Comparison of ENCODE assay signal across 20 cellular contexts in genomic region chr2:96842600-96842999, GRCh38. TPM values are rescaled to one million over a fixed set of nuclear protein-coding genes. Genes with fewer than 3 reads are reported as not detected.
A peak's percentile ranks its signal among the peaks of the same experiment; 100 is the strongest.
DNase-seq lines count a peak whose midpoint lies in the region; ATAC-seq and TF ChIP-seq lines count a peak whose summit lies in the region.
"Had no signal": no experiment of that assay in that cellular context is flagged by ENCODE, and none has a peak within 500 bp of the region (broad histone marks: within the 10 kb centered on the region; RNA-seq: fewer than 3 reads in every experiment).

No MANE protein-coding gene starts in this region.

- no peak overlapping the region for H3K27ac Mint-ChIP-seq in chondrocyte (ENCODE audit: unreplicated experiment)

- peaks cover 4% of the 10 kb centered on the region for H3K36me3 Mint-ChIP-seq in chondrocyte (ENCODE audit: low read depth)

- H3K4me1 Mint-ChIP-seq in chondrocyte (ENCODE audit: low read depth), result no peaks in the 10 kb centered on the region

- ATAC-seq in left lobe of liver (peak; percentile 47), HG03342 (IDR thresholded peaks at IDR 0.05; ENCODE audit: unreplicated experiment) (no peak), GM18505 (IDR thresholded peaks at IDR 0.05; ENCODE audit: unreplicated experiment) (no peak)
- ATAC-seq: esophagus mucosa, HCT116 had no signal

- no peaks in the 10 kb centered on the region for H3K27me3 Mint-ChIP-seq in chondrocyte (ENCODE audit: low read depth)

- H3K9ac ChIP-seq in KMS-11, result no peak overlapping the region

- peak; percentile 90 for DNase-seq in chondrocyte (ENCODE audit: low spot score)
- DNase-seq in left lobe of liver (ENCODE audit: low spot score), result no peak
- DNase-seq in NCI-H1694 treated with DMSO at 0.1 percent for 48 hours (lab: John Stamatoyannopoulos, UW), result no peak
- no peak for DNase-seq in GM03348 (ENCODE audit: low spot score)
- DNase-seq: activated CD4-positive, alpha-beta T cell treated with anti-CD3 and anti-CD28 coated beads for 4 hours; activated CD8-positive, alpha-beta memory T cell treated with anti-CD3 and anti-CD28 coated beads, Interleukin-2, amount 50 U/mL, for 48 hours; activated gamma-delta T cell treated with Interleukin-2 at 50 U/mL for 16 hours; AML-193; amniotic stem cell; caudate nucleus; NCI-H2029; NCI-H446; stimulated activated naive CD4-positive, alpha-beta T cell treated with Interleukin-2 at 50 U/mL for 16 hours; SW 1271 had no signal

- H3K4me3 Mint-ChIP-seq in chondrocyte (ENCODE audit: unreplicated experiment), result no peak overlapping the region

- peaks cover 81% of the 10 kb centered on the region for H3K4me1 ChIP-seq in KMS-11 (ENCODE audit: low read depth, poor library complexity, severe bottlenecking)

- no peaks in the 10 kb centered on the region for H4K20me1 ChIP-seq in KMS-11 (ENCODE audit: insufficient read depth)

- peaks cover 3% of the 10 kb centered on the region; the same call in 1 of the 2 replicates for H3K36me3 ChIP-seq in KMS-11 (ENCODE audit: insufficient read depth)

- TF ChIP-seq CTCF in KMS-11 (conservative IDR thresholded peaks at IDR 0.05; ENCODE audit: low read depth, low read length) (no peak), chondrocyte (IDR thresholded peaks at IDR 0.05) (no peak)

- H3K9me3 Mint-ChIP-seq in chondrocyte (ENCODE audit: low read depth), result no peaks in the 10 kb centered on the region

- no peak for TF ChIP-seq POLR2A in GM18505 (IDR thresholded peaks at IDR 0.05; ENCODE audit: borderline replicate concordance, extremely low read depth, insufficient read depth, insufficient read length)

- H3K27me3 ChIP-seq in KMS-11 (ENCODE audit: insufficient read depth, low read depth), result no peaks in the 10 kb centered on the region
- H3K27me3 ChIP-seq: tibial nerve had no signal

- H2AFZ ChIP-seq in KMS-11 (ENCODE audit: low read depth), result no peak overlapping the region

- no peak overlapping the region for H3K4me3 ChIP-seq in KMS-11 (IDR thresholded peaks at IDR 0.05; ENCODE audit: insufficient read depth, low read depth, low read length)
- H3K4me3 ChIP-seq: tibial nerve had no signal

- H3K27ac ChIP-seq in KMS-11, result peak overlapping the region; percentile 26; the same call in 1 of the 2 replicates

- no peak overlapping the region for H3K4me2 ChIP-seq in KMS-11

- H3K79me2 ChIP-seq in KMS-11 (ENCODE audit: insufficient read depth, low read depth), result peaks cover 12% of the 10 kb centered on the region; the same call in 1 of the 2 replicates

RNA-seq across cellular contexts. Expression of gene ANKRD23, which starts 1.2 kb away (rescaled TPM):
- total RNA-seq in chondrocyte (1.9 to 4.4 TPM (median 3.2 TPM) in 3 replicates), left lobe of liver (4.4 TPM)

RNA-seq across cellular contexts. Expression of gene ANKRD39, which starts 15.2 kb away (rescaled TPM):
- total RNA-seq in chondrocyte (7.9 to 11.2 TPM (median 8.3 TPM) in 3 replicates), left lobe of liver (9.5 TPM)

RNA-seq across cellular contexts. Expression of gene CNNM3, which starts 26.5 kb away (rescaled TPM):
- total RNA-seq in chondrocyte, result 10.2 to 14.0 TPM (median 10.4 TPM) in 3 replicates
- 31.4 TPM for total RNA-seq in left lobe of liver

RNA-seq across cellular contexts. Expression of gene SEMA4C, which starts 27.3 kb away (rescaled TPM):
- total RNA-seq in chondrocyte, result 20.4 to 26.7 TPM (median 24.8 TPM) in 3 replicates
- total RNA-seq in left lobe of liver, result 18.6 TPM
